Comparison of ENCODE assay signal across 2 cellular contexts in the genomic region with DNA sequence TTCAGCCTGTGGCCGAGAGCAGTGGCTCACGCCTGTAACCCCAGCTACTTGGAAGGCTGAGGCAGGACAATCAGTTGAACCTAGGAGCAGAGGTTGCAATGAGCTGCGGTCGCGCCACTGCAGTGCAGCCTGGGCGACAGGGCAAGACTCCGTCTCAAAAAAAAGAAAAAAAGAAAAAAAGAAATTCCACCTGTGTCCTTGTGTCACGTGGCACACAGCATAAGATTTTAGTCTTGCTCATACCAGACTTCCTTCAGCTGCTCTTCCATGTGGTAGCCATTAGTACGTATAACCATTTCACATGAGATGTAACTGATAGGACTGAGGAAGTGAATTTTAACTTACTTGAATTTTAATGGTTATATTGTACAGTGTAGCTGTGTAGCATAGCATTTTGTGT.
TF ChIP-seq lines count a peak whose summit lies in the region.

No MANE protein-coding gene starts in this region.

TF ChIP-seq in PFSK-1, 5 proteins besides CTCF, POLR2A, EP300 and RAD21:
- no peak for TF ChIP-seq FOXP2 (optimal IDR thresholded peaks at IDR 0.05; ENCODE audit: borderline replicate concordance, extremely low read depth, extremely low read length, insufficient read depth)
- TF ChIP-seq POLR2AphosphoS5 (IDR thresholded peaks at IDR 0.05; ENCODE audit: low read depth, low read length), result peak; percentile 45; the same call in 1 of the 2 replicates
- TF ChIP-seq, protein P1, sequence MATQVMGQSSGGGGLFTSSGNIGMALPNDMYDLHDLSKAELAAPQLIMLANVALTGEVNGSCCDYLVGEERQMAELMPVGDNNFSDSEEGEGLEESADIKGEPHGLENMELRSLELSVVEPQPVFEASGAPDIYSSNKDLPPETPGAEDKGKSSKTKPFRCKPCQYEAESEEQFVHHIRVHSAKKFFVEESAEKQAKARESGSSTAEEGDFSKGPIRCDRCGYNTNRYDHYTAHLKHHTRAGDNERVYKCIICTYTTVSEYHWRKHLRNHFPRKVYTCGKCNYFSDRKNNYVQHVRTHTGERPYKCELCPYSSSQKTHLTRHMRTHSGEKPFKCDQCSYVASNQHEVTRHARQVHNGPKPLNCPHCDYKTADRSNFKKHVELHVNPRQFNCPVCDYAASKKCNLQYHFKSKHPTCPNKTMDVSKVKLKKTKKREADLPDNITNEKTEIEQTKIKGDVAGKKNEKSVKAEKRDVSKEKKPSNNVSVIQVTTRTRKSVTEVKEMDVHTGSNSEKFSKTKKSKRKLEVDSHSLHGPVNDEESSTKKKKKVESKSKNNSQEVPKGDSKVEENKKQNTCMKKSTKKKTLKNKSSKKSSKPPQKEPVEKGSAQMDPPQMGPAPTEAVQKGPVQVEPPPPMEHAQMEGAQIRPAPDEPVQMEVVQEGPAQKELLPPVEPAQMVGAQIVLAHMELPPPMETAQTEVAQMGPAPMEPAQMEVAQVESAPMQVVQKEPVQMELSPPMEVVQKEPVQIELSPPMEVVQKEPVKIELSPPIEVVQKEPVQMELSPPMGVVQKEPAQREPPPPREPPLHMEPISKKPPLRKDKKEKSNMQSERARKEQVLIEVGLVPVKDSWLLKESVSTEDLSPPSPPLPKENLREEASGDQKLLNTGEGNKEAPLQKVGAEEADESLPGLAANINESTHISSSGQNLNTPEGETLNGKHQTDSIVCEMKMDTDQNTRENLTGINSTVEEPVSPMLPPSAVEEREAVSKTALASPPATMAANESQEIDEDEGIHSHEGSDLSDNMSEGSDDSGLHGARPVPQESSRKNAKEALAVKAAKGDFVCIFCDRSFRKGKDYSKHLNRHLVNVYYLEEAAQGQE (IDR thresholded peaks at IDR 0.05; ENCODE audit: insufficient read depth in 1 of 2, low read depth in 2 of 2, low read length in 2 of 2), result no peak
- TF ChIP-seq SIN3A (IDR thresholded peaks at IDR 0.05; ENCODE audit: borderline replicate concordance, insufficient read depth, low read length), result 0 out of 2 replicates have a peak, but pooled peaks have one; percentile 37
- peak; percentile 16; the same call in 1 of the 2 replicates for TF ChIP-seq TAF1 (IDR thresholded peaks at IDR 0.05; ENCODE audit: borderline replicate concordance, insufficient read depth, low read length)
TF ChIP-seq in PFSK-1: peak in this region for 3.

TF ChIP-seq in GM12878, 131 proteins besides CTCF, POLR2A, EP300 and RAD21 (continues in another document):
- TF ChIP-seq BCL11A (IDR thresholded peaks at IDR 0.05; ENCODE audit: low read depth, low read length) (no peak), ZNF207 (IDR thresholded peaks at IDR 0.05; ENCODE audit: borderline replicate concordance) (no peak), BRCA1 (IDR thresholded peaks at IDR 0.05; ENCODE audit: low read depth, low read length) (no peak), POLR2AphosphoS5 (IDR thresholded peaks at IDR 0.05; ENCODE audit: low read length) (no peak; the same call in 1 of the 2 replicates), FOXK2 (IDR thresholded peaks at IDR 0.05) (no peak), CBFB (IDR thresholded peaks at IDR 0.05; ENCODE audit: low read depth) (no peak), KLF5 (IDR thresholded peaks at IDR 0.05; ENCODE audit: partially characterized antibody) (no peak), CHD4 (IDR thresholded peaks at IDR 0.05) (no peak), LARP7 (IDR thresholded peaks at IDR 0.05) (no peak), SIN3A (IDR thresholded peaks at IDR 0.05; ENCODE audit: low read depth, low read length) (no peak), CHD2 (IDR thresholded peaks at IDR 0.05; ENCODE audit: borderline replicate concordance, low read depth, low read length) (no peak), MXI1 (IDR thresholded peaks at IDR 0.05; ENCODE audit: low read depth, low read length) (peak; percentile 73), ZNF622 (IDR thresholded peaks at IDR 0.05) (no peak), EZH2 (IDR thresholded peaks at IDR 0.05; ENCODE audit: borderline replicate concordance, control insufficient read depth, low read depth, low read length) (no peak), ETV6 (conservative IDR thresholded peaks at IDR 0.05 in 1 of 2, IDR thresholded peaks at IDR 0.05 in 1 of 2; ENCODE audit: borderline replicate concordance in 1 of 2, low read depth in 1 of 2) (no peak), GATAD2B (conservative IDR thresholded peaks at IDR 0.05; ENCODE audit: low read depth) (no peak)
- TF ChIP-seq, protein P2, sequence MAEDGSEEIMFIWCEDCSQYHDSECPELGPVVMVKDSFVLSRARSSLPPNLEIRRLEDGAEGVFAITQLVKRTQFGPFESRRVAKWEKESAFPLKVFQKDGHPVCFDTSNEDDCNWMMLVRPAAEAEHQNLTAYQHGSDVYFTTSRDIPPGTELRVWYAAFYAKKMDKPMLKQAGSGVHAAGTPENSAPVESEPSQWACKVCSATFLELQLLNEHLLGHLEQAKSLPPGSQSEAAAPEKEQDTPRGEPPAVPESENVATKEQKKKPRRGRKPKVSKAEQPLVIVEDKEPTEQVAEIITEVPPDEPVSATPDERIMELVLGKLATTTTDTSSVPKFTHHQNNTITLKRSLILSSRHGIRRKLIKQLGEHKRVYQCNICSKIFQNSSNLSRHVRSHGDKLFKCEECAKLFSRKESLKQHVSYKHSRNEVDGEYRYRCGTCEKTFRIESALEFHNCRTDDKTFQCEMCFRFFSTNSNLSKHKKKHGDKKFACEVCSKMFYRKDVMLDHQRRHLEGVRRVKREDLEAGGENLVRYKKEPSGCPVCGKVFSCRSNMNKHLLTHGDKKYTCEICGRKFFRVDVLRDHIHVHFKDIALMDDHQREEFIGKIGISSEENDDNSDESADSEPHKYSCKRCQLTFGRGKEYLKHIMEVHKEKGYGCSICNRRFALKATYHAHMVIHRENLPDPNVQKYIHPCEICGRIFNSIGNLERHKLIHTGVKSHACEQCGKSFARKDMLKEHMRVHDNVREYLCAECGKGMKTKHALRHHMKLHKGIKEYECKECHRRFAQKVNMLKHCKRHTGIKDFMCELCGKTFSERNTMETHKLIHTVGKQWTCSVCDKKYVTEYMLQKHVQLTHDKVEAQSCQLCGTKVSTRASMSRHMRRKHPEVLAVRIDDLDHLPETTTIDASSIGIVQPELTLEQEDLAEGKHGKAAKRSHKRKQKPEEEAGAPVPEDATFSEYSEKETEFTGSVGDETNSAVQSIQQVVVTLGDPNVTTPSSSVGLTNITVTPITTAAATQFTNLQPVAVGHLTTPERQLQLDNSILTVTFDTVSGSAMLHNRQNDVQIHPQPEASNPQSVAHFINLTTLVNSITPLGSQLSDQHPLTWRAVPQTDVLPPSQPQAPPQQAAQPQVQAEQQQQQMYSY (CRISPR knock-in tag; IDR thresholded peaks at IDR 0.05), result no peak
- TF ChIP-seq, protein P3, sequence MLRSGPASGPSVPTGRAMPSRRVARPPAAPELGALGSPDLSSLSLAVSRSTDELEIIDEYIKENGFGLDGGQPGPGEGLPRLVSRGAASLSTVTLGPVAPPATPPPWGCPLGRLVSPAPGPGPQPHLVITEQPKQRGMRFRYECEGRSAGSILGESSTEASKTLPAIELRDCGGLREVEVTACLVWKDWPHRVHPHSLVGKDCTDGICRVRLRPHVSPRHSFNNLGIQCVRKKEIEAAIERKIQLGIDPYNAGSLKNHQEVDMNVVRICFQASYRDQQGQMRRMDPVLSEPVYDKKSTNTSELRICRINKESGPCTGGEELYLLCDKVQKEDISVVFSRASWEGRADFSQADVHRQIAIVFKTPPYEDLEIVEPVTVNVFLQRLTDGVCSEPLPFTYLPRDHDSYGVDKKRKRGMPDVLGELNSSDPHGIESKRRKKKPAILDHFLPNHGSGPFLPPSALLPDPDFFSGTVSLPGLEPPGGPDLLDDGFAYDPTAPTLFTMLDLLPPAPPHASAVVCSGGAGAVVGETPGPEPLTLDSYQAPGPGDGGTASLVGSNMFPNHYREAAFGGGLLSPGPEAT (IDR thresholded peaks at IDR 0.05; ENCODE audit: low read depth), result 0 out of 2 replicates have a peak, but pooled peaks have one; percentile 19
- TF ChIP-seq, protein P4, sequence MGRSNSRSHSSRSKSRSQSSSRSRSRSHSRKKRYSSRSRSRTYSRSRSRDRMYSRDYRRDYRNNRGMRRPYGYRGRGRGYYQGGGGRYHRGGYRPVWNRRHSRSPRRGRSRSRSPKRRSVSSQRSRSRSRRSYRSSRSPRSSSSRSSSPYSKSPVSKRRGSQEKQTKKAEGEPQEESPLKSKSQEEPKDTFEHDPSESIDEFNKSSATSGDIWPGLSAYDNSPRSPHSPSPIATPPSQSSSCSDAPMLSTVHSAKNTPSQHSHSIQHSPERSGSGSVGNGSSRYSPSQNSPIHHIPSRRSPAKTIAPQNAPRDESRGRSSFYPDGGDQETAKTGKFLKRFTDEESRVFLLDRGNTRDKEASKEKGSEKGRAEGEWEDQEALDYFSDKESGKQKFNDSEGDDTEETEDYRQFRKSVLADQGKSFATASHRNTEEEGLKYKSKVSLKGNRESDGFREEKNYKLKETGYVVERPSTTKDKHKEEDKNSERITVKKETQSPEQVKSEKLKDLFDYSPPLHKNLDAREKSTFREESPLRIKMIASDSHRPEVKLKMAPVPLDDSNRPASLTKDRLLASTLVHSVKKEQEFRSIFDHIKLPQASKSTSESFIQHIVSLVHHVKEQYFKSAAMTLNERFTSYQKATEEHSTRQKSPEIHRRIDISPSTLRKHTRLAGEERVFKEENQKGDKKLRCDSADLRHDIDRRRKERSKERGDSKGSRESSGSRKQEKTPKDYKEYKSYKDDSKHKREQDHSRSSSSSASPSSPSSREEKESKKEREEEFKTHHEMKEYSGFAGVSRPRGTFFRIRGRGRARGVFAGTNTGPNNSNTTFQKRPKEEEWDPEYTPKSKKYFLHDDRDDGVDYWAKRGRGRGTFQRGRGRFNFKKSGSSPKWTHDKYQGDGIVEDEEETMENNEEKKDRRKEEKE (IDR thresholded peaks at IDR 0.05), result no peak
- TF ChIP-seq, protein P5, sequence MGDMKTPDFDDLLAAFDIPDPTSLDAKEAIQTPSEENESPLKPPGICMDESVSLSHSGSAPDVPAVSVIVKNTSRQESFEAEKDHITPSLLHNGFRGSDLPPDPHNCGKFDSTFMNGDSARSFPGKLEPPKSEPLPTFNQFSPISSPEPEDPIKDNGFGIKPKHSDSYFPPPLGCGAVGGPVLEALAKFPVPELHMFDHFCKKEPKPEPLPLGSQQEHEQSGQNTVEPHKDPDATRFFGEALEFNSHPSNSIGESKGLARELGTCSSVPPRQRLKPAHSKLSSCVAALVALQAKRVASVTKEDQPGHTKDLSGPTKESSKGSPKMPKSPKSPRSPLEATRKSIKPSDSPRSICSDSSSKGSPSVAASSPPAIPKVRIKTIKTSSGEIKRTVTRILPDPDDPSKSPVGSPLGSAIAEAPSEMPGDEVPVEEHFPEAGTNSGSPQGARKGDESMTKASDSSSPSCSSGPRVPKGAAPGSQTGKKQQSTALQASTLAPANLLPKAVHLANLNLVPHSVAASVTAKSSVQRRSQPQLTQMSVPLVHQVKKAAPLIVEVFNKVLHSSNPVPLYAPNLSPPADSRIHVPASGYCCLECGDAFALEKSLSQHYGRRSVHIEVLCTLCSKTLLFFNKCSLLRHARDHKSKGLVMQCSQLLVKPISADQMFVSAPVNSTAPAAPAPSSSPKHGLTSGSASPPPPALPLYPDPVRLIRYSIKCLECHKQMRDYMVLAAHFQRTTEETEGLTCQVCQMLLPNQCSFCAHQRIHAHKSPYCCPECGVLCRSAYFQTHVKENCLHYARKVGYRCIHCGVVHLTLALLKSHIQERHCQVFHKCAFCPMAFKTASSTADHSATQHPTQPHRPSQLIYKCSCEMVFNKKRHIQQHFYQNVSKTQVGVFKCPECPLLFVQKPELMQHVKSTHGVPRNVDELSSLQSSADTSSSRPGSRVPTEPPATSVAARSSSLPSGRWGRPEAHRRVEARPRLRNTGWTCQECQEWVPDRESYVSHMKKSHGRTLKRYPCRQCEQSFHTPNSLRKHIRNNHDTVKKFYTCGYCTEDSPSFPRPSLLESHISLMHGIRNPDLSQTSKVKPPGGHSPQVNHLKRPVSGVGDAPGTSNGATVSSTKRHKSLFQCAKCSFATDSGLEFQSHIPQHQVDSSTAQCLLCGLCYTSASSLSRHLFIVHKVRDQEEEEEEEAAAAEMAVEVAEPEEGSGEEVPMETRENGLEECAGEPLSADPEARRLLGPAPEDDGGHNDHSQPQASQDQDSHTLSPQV (IDR thresholded peaks at IDR 0.05), result no peak
- TF ChIP-seq, protein P6, sequence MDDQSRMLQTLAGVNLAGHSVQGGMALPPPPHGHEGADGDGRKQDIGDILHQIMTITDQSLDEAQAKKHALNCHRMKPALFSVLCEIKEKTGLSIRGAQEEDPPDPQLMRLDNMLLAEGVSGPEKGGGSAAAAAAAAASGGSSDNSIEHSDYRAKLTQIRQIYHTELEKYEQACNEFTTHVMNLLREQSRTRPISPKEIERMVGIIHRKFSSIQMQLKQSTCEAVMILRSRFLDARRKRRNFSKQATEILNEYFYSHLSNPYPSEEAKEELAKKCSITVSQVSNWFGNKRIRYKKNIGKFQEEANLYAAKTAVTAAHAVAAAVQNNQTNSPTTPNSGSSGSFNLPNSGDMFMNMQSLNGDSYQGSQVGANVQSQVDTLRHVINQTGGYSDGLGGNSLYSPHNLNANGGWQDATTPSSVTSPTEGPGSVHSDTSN (IDR thresholded peaks at IDR 0.05; ENCODE audit: insufficient replicate concordance, low read depth, low read length), result no peak
- TF ChIP-seq, protein P7, sequence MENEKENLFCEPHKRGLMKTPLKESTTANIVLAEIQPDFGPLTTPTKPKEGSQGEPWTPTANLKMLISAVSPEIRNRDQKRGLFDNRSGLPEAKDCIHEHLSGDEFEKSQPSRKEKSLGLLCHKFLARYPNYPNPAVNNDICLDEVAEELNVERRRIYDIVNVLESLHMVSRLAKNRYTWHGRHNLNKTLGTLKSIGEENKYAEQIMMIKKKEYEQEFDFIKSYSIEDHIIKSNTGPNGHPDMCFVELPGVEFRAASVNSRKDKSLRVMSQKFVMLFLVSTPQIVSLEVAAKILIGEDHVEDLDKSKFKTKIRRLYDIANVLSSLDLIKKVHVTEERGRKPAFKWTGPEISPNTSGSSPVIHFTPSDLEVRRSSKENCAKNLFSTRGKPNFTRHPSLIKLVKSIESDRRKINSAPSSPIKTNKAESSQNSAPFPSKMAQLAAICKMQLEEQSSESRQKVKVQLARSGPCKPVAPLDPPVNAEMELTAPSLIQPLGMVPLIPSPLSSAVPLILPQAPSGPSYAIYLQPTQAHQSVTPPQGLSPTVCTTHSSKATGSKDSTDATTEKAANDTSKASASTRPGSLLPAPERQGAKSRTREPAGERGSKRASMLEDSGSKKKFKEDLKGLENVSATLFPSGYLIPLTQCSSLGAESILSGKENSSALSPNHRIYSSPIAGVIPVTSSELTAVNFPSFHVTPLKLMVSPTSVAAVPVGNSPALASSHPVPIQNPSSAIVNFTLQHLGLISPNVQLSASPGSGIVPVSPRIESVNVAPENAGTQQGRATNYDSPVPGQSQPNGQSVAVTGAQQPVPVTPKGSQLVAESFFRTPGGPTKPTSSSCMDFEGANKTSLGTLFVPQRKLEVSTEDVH (IDR thresholded peaks at IDR 0.05; ENCODE audit: low read depth, partially characterized antibody), result no peak
- TF ChIP-seq, protein P8, sequence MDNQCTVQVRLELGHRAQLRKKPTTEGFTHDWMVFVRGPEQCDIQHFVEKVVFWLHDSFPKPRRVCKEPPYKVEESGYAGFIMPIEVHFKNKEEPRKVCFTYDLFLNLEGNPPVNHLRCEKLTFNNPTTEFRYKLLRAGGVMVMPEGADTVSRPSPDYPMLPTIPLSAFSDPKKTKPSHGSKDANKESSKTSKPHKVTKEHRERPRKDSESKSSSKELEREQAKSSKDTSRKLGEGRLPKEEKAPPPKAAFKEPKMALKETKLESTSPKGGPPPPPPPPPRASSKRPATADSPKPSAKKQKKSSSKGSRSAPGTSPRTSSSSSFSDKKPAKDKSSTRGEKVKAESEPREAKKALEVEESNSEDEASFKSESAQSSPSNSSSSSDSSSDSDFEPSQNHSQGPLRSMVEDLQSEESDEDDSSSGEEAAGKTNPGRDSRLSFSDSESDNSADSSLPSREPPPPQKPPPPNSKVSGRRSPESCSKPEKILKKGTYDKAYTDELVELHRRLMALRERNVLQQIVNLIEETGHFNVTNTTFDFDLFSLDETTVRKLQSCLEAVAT (IDR thresholded peaks at IDR 0.05), result peak; percentile 63; the same call in 1 of the 2 replicates
